Comparison of ENCODE assay signal across 16 cellular contexts in genomic region chr15:22227961-22228762, GRCh38.
"Had no signal": no experiment of that assay in that cellular context is flagged by ENCODE, and none has a peak within 500 bp of the region (broad histone marks: within the 10 kb centered on the region; RNA-seq: fewer than 3 reads in every experiment).

No MANE protein-coding gene starts in this region.

- FAIRE-seq: TTC549 had no signal

- H3K9me3 ChIP-seq: gastrocnemius medialis, heart right ventricle, tibial nerve had no signal

- H3K27ac Mint-ChIP-seq: activated naive CD8-positive, alpha-beta T cell treated with anti-CD3 and anti-CD28 coated beads for 36 hours; WTC11 had no signal

- H3K36me3 ChIP-seq: gastrocnemius medialis, heart right ventricle, tibial nerve had no signal

- H3K4me1 ChIP-seq: gastrocnemius medialis, tibial nerve had no signal

- H3K4me3 ChIP-seq: gastrocnemius medialis, heart right ventricle, tibial nerve had no signal

- H3K9me3 Mint-ChIP-seq: activated naive CD8-positive, alpha-beta T cell treated with anti-CD3 and anti-CD28 coated beads for 36 hours had no signal

- DNase-seq: activated naive CD8-positive, alpha-beta T cell treated with anti-CD3 and anti-CD28 coated beads for 36 hours; activated T-cell treated with anti-CD3 and anti-CD28 coated beads, Interleukin-2, amount 50 U/mL, for 48 hours; cerebellar nuclear complex; effector memory CD4-positive, alpha-beta T cell; gastrocnemius medialis; heart right ventricle; left colon; naive B cell; retina; stimulated activated CD4-positive, alpha-beta T cell treated with anti-CD3 and anti-CD28 coated beads, Interleukin-2, amount 100 ng/mL, for 48 hours; stimulated activated naive CD4-positive, alpha-beta T cell treated with Interleukin-2 at 50 U/mL for 16 hours; substantia nigra; SW 1271 had no signal

- H3K4me1 Mint-ChIP-seq: activated naive CD8-positive, alpha-beta T cell treated with anti-CD3 and anti-CD28 coated beads for 36 hours; WTC11 had no signal

- ATAC-seq: gastrocnemius medialis, heart right ventricle, left colon, WTC11 had no signal

- H3K27ac ChIP-seq: gastrocnemius medialis, heart right ventricle, tibial nerve had no signal

- H3K4me3 Mint-ChIP-seq: activated naive CD8-positive, alpha-beta T cell treated with anti-CD3 and anti-CD28 coated beads for 36 hours; naive B cell; WTC11 had no signal

- H3K27me3 Mint-ChIP-seq: activated naive CD8-positive, alpha-beta T cell treated with anti-CD3 and anti-CD28 coated beads for 36 hours had no signal

- H3K36me3 Mint-ChIP-seq: activated naive CD8-positive, alpha-beta T cell treated with anti-CD3 and anti-CD28 coated beads for 36 hours; naive B cell had no signal
